Comparison of ENCODE assay signal across 8 cellular contexts in genomic region chr2:209423562-209424541, GRCh38. TPM values are rescaled to one million over a fixed set of nuclear protein-coding genes. Genes with fewer than 3 reads are reported as not detected.
A peak's percentile ranks its signal among the peaks of the same experiment; 100 is the strongest.
DNase-seq lines count a peak whose midpoint lies in the region; ATAC-seq, FAIRE-seq and TF ChIP-seq lines count a peak whose summit lies in the region.

Gene MAP2 (plus strand): TSS chr2:209424047. CDS start chr2:209653171, 229,124 bp downstream.

- CTCF ChIA-PET in activated CD8-positive, alpha-beta memory T cell treated with anti-CD3 and anti-CD28 coated beads, Interleukin-2, amount 10 ng/mL, durations not matched to agents 7 days and 5 days (lab: Charles Lee), result interaction anchor here (1.1 to 2.0 kb wide), 3 partner anchors 11 to 1028 kb away, joined by 3 to 4 read pairs (median 3); no protein-coding TSS in a partner anchor
- CTCF ChIA-PET in H1 (lab: Charles Lee; ENCODE audit: partially characterized antibody), result interaction anchor here (0.6 to 4.2 kb wide), 33 partner anchors 8 to 1017 kb away, joined by 3 to 31 read pairs (median 4); partner anchors contain the start of gene PTH2R

- peaks cover 0 to 2% (median 0%) of the 10 kb centered on the region in 7 donors for H3K9me3 Mint-ChIP-seq in CD4-positive, CD25-positive, alpha-beta regulatory T cell
- no peaks in the 10 kb centered on the region for H3K9me3 Mint-ChIP-seq in activated CD8-positive, alpha-beta memory T cell treated with anti-CD3 and anti-CD28 coated beads, Interleukin-2, amount 10 ng/mL, durations not matched to agents 7 days and 5 days (ENCODE audit: low read depth)

- H3K9me3 ChIP-seq in CD4-positive, CD25-positive, alpha-beta regulatory T cell (ENCODE audit: control insufficient read depth in 2 of 2, low read length in 2 of 2), result no peaks in the 10 kb centered on the region
- no peaks in the 10 kb centered on the region for H3K9me3 ChIP-seq in H1 (ENCODE audit: insufficient read depth in 2 of 2, low read depth in 1 of 2, low read length in 1 of 2)

- no peaks in the 10 kb centered on the region for H3K36me3 Mint-ChIP-seq in CD4-positive, CD25-positive, alpha-beta regulatory T cell
- H3K36me3 Mint-ChIP-seq in activated CD8-positive, alpha-beta memory T cell treated with anti-CD3 and anti-CD28 coated beads, Interleukin-2, amount 10 ng/mL, durations not matched to agents 7 days and 5 days, result no peaks in the 10 kb centered on the region

- H2AFZ ChIP-seq in H1 (ENCODE audit: low read length), result peak within 1 kb of the TSS; percentile 91; the same call in 1 of the 2 replicates

- TF ChIP-seq EP300 in H1 (IDR thresholded peaks at IDR 0.05; ENCODE audit: borderline replicate concordance in 1 of 2, low read depth in 2 of 2, low read length in 2 of 2), result 0 out of 3 replicates have a peak, but pooled peaks of 1 of the 2 experiments have one; percentile 26

- no peak for FAIRE-seq in H1 (lab: Jason Lieb, UNC)

- H4K8ac ChIP-seq in H1 (ENCODE audit: extremely low read depth, insufficient read depth, low read length), result peak within 1 kb of the TSS; percentile 65
- no peak within 1 kb of the TSS for H4K8ac ChIP-seq in mesendoderm (ENCODE audit: low read depth, low read length)

- no peak within 1 kb of the TSS for H2BK5ac ChIP-seq in H1 (ENCODE audit: low read depth, low read length)
- H2BK5ac ChIP-seq in mesendoderm (ENCODE audit: low read length), result no peak within 1 kb of the TSS

- H3K23ac ChIP-seq in H1 (ENCODE audit: insufficient read length), result no peak within 1 kb of the TSS
- H3K23ac ChIP-seq in mesendoderm (ENCODE audit: low read length), result no peak within 1 kb of the TSS

- DNase-seq in CD4-positive, CD25-positive, alpha-beta regulatory T cell, result peak; percentile 10 to 58 (median 21)
- DNase-seq in NCI-H748 treated with DMSO at 0.1 percent for 48 hours (lab: John Stamatoyannopoulos, UW), result peak; percentile 84
- peak; percentile 59 for DNase-seq in activated CD8-positive, alpha-beta memory T cell treated with anti-CD3 and anti-CD28 coated beads, Interleukin-2, amount 10 ng/mL, durations not matched to agents 7 days and 5 days
- DNase-seq in H1 (ENCODE audit: low read depth in 1 of 2, low spot score in 2 of 2), result peak; percentile 54 to 89
- DNase-seq in mesendoderm, result peak; percentile 89
- peak; percentile 32 for DNase-seq in stimulated activated CD8-positive, alpha-beta memory T cell treated with anti-CD3 and anti-CD28 coated beads, Interleukin-12 subunit alpha, Interleukin-12 subunit beta, amount 100 ng/mL, for 24 hours (ENCODE audit: extremely low read depth)

- no peak within 1 kb of the TSS for H2AK5ac ChIP-seq in H1 (ENCODE audit: low read depth, low read length)
- H2AK5ac ChIP-seq in mesendoderm (ENCODE audit: low read length), result no peak within 1 kb of the TSS

- H2BK15ac ChIP-seq in H1 (ENCODE audit: low read length) (no peak within 1 kb of the TSS), mesendoderm (replicated peaks; ENCODE audit: low read depth) (no peak within 1 kb of the TSS)

- H2BK120ac ChIP-seq in H1 (replicated peaks; ENCODE audit: low read depth, low read length) (no peak within 1 kb of the TSS), mesendoderm (ENCODE audit: low read depth, low read length) (no peak within 1 kb of the TSS)

- H2BK12ac ChIP-seq in H1 (ENCODE audit: low read depth, low read length), result 0 out of 2 replicates have a peak within 1 kb of the TSS, but pooled peaks have one; percentile 35

- no peak within 1 kb of the TSS for H3K27ac ChIP-seq in CD4-positive, CD25-positive, alpha-beta regulatory T cell (ENCODE audit: insufficient read depth, low read length, poor library complexity, severe bottlenecking)
- H3K27ac ChIP-seq in H1 (ENCODE audit: low read depth, low read length) (no peak within 1 kb of the TSS), mesendoderm (ENCODE audit: low read depth, low read length) (no peak within 1 kb of the TSS)

- 6% methylated on average over 32 of the region's 80 CpGs; no CpG with 5 or more reads in 1 of the 2 experiments for WGBS in H1 (ENCODE audit: extremely low coverage in 1 of 2, insufficient coverage in 1 of 2, insufficient read length in 1 of 2, insufficient replicate concordance in 2 of 2, low coverage in 1 of 2, low lambda C conversion rate in 2 of 2, missing lambda C conversion rate in 1 of 2), 2 experiments
- no CpG with 5 or more reads among the region's 80 CpGs for WGBS in mesendoderm (ENCODE audit: extremely low coverage, insufficient coverage, low lambda C conversion rate)

- H3K27ac Mint-ChIP-seq in CD4-positive, CD25-positive, alpha-beta regulatory T cell, result no peak within 1 kb of the TSS
- H3K27ac Mint-ChIP-seq in activated CD8-positive, alpha-beta memory T cell treated with anti-CD3 and anti-CD28 coated beads, Interleukin-2, amount 10 ng/mL, durations not matched to agents 7 days and 5 days, result no peak within 1 kb of the TSS

- no peak within 1 kb of the TSS for H3K14ac ChIP-seq in H1 (ENCODE audit: insufficient read length)

- peak; percentile 74 to 82 for ATAC-seq in CD4-positive, CD25-positive, alpha-beta regulatory T cell (ENCODE audit: low read depth in 2 of 2)
- ATAC-seq in GM19467 (IDR thresholded peaks at IDR 0.05; ENCODE audit: unreplicated experiment) (peak; percentile 97), HG03575 (IDR thresholded peaks at IDR 0.05; ENCODE audit: extremely low read depth, insufficient number of reproducible peaks, low FRiP score, unreplicated experiment) (peak; percentile 68)
- peak; percentile 96 for ATAC-seq in activated CD8-positive, alpha-beta memory T cell treated with anti-CD3 and anti-CD28 coated beads, Interleukin-2, amount 10 ng/mL, durations not matched to agents 7 days and 5 days

- POLR2A ChIA-PET in H1 (lab: Charles Lee; ENCODE audit: partially characterized antibody), result no interaction called here

- peaks cover 5 to 16% (median 12%) of the 10 kb centered on the region in 4 donors for H3K4me1 Mint-ChIP-seq in CD4-positive, CD25-positive, alpha-beta regulatory T cell
- peaks cover 10% of the 10 kb centered on the region for H3K4me1 Mint-ChIP-seq in activated CD8-positive, alpha-beta memory T cell treated with anti-CD3 and anti-CD28 coated beads, Interleukin-2, amount 10 ng/mL, durations not matched to agents 7 days and 5 days

- H3K4me1 ChIP-seq in CD4-positive, CD25-positive, alpha-beta regulatory T cell (ENCODE audit: control insufficient read depth, insufficient read depth, low read length, poor library complexity, severe bottlenecking), result peaks cover 5% of the 10 kb centered on the region
- H3K4me1 ChIP-seq in H1 (replicated peaks in 1 of 4; ENCODE audit: control insufficient read depth in 3 of 4, insufficient read depth in 4 of 4, low read length in 3 of 4), result peaks cover 0 to 6% (median 1%) of the 10 kb centered on the region in 4 experiments; a peak in 4 of 7 replicates
- H3K4me1 ChIP-seq in mesendoderm (ENCODE audit: control insufficient read depth, low read depth, low read length), result no peaks in the 10 kb centered on the region

- H4K5ac ChIP-seq in H1 (ENCODE audit: insufficient read length, low read depth, low read length) (no peak within 1 kb of the TSS), mesendoderm (ENCODE audit: low read length) (no peak within 1 kb of the TSS)

- peak; percentile 53 to 77 for TF ChIP-seq RAD21 in H1 (IDR thresholded peaks at IDR 0.05 in 1 of 2, conservative IDR thresholded peaks at IDR 0.05 in 1 of 2; ENCODE audit: low read depth in 2 of 2, low read length in 2 of 2)

- peak; percentile 85 to 100 (median 90) for TF ChIP-seq CTCF in H1 (IDR thresholded peaks at IDR 0.05; ENCODE audit: control extremely low read depth in 1 of 3, insufficient read depth in 1 of 3, low read depth in 1 of 3, low read length in 3 of 3)

- H3K4me2 ChIP-seq in H1 (ENCODE audit: insufficient read depth in 1 of 2, low read depth in 2 of 2, low read length in 2 of 2) (peak within 1 kb of the TSS; percentile 90 to 96), mesendoderm (ENCODE audit: low read length) (peak within 1 kb of the TSS; percentile 91)

- H3K9ac ChIP-seq in H1 (replicated peaks in 1 of 4; ENCODE audit: extremely low read depth in 1 of 4, low read depth in 3 of 4, low read length in 3 of 4) (peak within 1 kb of the TSS in 1 of 4 experiments; percentile 43; a peak in 3 of 7 replicates), mesendoderm (ENCODE audit: low read length) (peak within 1 kb of the TSS; percentile 61)

- no peak within 1 kb of the TSS for H2BK20ac ChIP-seq in H1 (ENCODE audit: low read length)

- peak within 1 kb of the TSS; percentile 80 for H4K91ac ChIP-seq in H1 (replicated peaks; ENCODE audit: insufficient read length, low read length)

- peak in 1 of 2 experiments; percentile 50; a peak in 1 of 3 replicates for TF ChIP-seq POLR2A in H1 (IDR thresholded peaks at IDR 0.05; ENCODE audit: control extremely low read depth in 1 of 2, low read depth in 2 of 2, low read length in 2 of 2)

- H3K79me2 ChIP-seq in H1 (ENCODE audit: control insufficient read depth in 1 of 2, insufficient read depth in 2 of 2, low read length in 2 of 2), result no peaks in the 10 kb centered on the region
- H3K79me2 ChIP-seq in mesendoderm (ENCODE audit: control insufficient read depth, insufficient read depth, low read length), result no peaks in the 10 kb centered on the region

- H3K4me3 Mint-ChIP-seq in CD4-positive, CD25-positive, alpha-beta regulatory T cell, result peak within 1 kb of the TSS; percentile 60 to 83 (median 67)
- H3K4me3 Mint-ChIP-seq in activated CD8-positive, alpha-beta memory T cell treated with anti-CD3 and anti-CD28 coated beads, Interleukin-2, amount 10 ng/mL, durations not matched to agents 7 days and 5 days, result peak within 1 kb of the TSS; percentile 47

- H3K23me2 ChIP-seq in H1 (ENCODE audit: low read depth, low read length), result peaks cover 5% of the 10 kb centered on the region; the same call in 1 of the 2 replicates

- H3K27me3 Mint-ChIP-seq in CD4-positive, CD25-positive, alpha-beta regulatory T cell, result peaks cover 28% of the 10 kb centered on the region
- peaks cover 27% of the 10 kb centered on the region for H3K27me3 Mint-ChIP-seq in activated CD8-positive, alpha-beta memory T cell treated with anti-CD3 and anti-CD28 coated beads, Interleukin-2, amount 10 ng/mL, durations not matched to agents 7 days and 5 days

- H3K79me1 ChIP-seq in H1 (ENCODE audit: low read depth, low read length), result no peaks in the 10 kb centered on the region
- H3K79me1 ChIP-seq in mesendoderm (ENCODE audit: low read length), result no peaks in the 10 kb centered on the region

- H3K56ac ChIP-seq in H1 (replicated peaks; ENCODE audit: insufficient read length, low read depth, low read length) (no peak within 1 kb of the TSS), mesendoderm (ENCODE audit: low read length) (peak within 1 kb of the TSS; percentile 70)

- H3K36me3 ChIP-seq in CD4-positive, CD25-positive, alpha-beta regulatory T cell (ENCODE audit: control insufficient read depth, insufficient read depth, low read length), result no peaks in the 10 kb centered on the region
- H3K36me3 ChIP-seq in H1 (ENCODE audit: control insufficient read depth in 2 of 4, insufficient read depth in 4 of 4, low read length in 3 of 4), result no peaks in the 10 kb centered on the region; a peak in 1 of 8 replicates
- no peaks in the 10 kb centered on the region for H3K36me3 ChIP-seq in mesendoderm (ENCODE audit: control insufficient read depth, insufficient read depth, low read length)

- no peak within 1 kb of the TSS for H3K4me3 ChIP-seq in CD4-positive, CD25-positive, alpha-beta regulatory T cell (ENCODE audit: low read depth, low read length)
- H3K4me3 ChIP-seq in H1 (ENCODE audit: extremely low read depth in 1 of 4, insufficient read depth in 2 of 4, low read depth in 3 of 4, low read length in 4 of 4) (peak within 1 kb of the TSS; percentile 54 to 91 (median 67)), mesendoderm (ENCODE audit: low read length) (peak within 1 kb of the TSS; percentile 33)

- H3K27me3 ChIP-seq in CD4-positive, CD25-positive, alpha-beta regulatory T cell (ENCODE audit: control insufficient read depth, insufficient read depth, low read length), result peaks cover 7% of the 10 kb centered on the region
- no peaks in the 10 kb centered on the region; a peak in 2 of 7 replicates for H3K27me3 ChIP-seq in H1 (replicated peaks in 1 of 4; ENCODE audit: control insufficient read depth in 3 of 4, extremely low read depth in 1 of 4, insufficient read depth in 3 of 4, low read length in 3 of 4)
- no peaks in the 10 kb centered on the region for H3K27me3 ChIP-seq in mesendoderm (ENCODE audit: insufficient read depth, low read length, poor library complexity)

- no peaks in the 10 kb centered on the region for H4K20me1 ChIP-seq in H1 (replicated peaks in 1 of 2; ENCODE audit: control insufficient read depth in 1 of 2, insufficient read depth in 2 of 2, low read length in 2 of 2)

- H3K4ac ChIP-seq in H1 (replicated peaks; ENCODE audit: insufficient read length, low read depth, low read length) (peak within 1 kb of the TSS; percentile 16), mesendoderm (ENCODE audit: low read depth, low read length) (no peak within 1 kb of the TSS)

- H3K18ac ChIP-seq in H1 (ENCODE audit: extremely low read depth, low read length) (no peak within 1 kb of the TSS; the same call in 1 of the 2 replicates), mesendoderm (ENCODE audit: low read length) (no peak within 1 kb of the TSS)

RNA-seq across cellular contexts. Expression of gene MAP2, which starts in this region (rescaled TPM):
- not detected for total RNA-seq in CD4-positive, CD25-positive, alpha-beta regulatory T cell
- 1 to 10 TPM in 1 of 4 donors, under 1 TPM in 1, not detected in 2; 0.16 to 1.1 TPM for polyA plus RNA-seq in CD4-positive, CD25-positive, alpha-beta regulatory T cell
- total RNA-seq in activated CD8-positive, alpha-beta memory T cell treated with anti-CD3 and anti-CD28 coated beads, Interleukin-2, amount 10 ng/mL, durations not matched to agents 7 days and 5 days, result under 1 TPM in 1 of 2 experiments, not detected in 1; 0.16 TPM
- 4.6 and 5.9 TPM in 2 replicates for total RNA-seq in H1 (2021; fragmentation: NEBNext Ultra II Directional; extraction: Animal tissue kit (Norgen Biotek cat#: 25700))
- polyA plus RNA-seq in H1 (2011; rRNA removed), result 7.2 and 9.4 TPM in 2 replicates
- polyA plus RNA-seq in H1 (2011; cell fraction: cytosol; rRNA removed), result 4.1 TPM
- polyA plus RNA-seq in H1 (2011; cell fraction: nucleus; rRNA removed), result 12.9 TPM
- 6.6 to 8.3 TPM (median 8.0 TPM) in 4 replicates for polyA plus RNA-seq in H1 (2012, experiment 1 of 2)
- 1.5 TPM for polyA plus RNA-seq in H1 (2012, experiment 2 of 2)
- polyA plus RNA-seq in H1 (2013, experiment 1 of 2), result 3.8 TPM
- polyA plus RNA-seq in H1 (2013, experiment 2 of 2), result 3.1 TPM
- 14.0 and 22.9 TPM in 2 replicates for polyA minus RNA-seq in H1 (2011; rRNA and poly(A)+ RNA removed)
- polyA minus RNA-seq in H1 (2011; cell fraction: cytosol; rRNA and poly(A)+ RNA removed), result 7.4 TPM
- polyA minus RNA-seq in H1 (2011; cell fraction: nucleus; rRNA and poly(A)+ RNA removed), result 17.3 TPM
- 0.81 TPM for polyA plus RNA-seq in mesendoderm (2013, experiment 1 of 2)
- polyA plus RNA-seq in mesendoderm (2013, experiment 2 of 2), result 1.1 TPM

Comparison
In these comparisons a context has a peak if more than half of its experiments do, and no peak if none do; other contexts are left out.
1. Peak in DNase-seq and ATAC-seq in activated CD8-positive, alpha-beta memory T cell treated with anti-CD3 and anti-CD28 coated beads, Interleukin-2, amount 10 ng/mL, durations not matched to agents 7 days and 5 days; RNA of the gene not detected or under 1 TPM.
2. DNase-seq: peak in every context shown above with its lines; median percentile 89 in mesendoderm; 84 in NCI-H748 treated with DMSO at 0.1 percent for 48 hours; 72 in H1; 59 in activated CD8-positive, alpha-beta memory T cell treated with anti-CD3 and anti-CD28 coated beads, Interleukin-2, amount 10 ng/mL, durations not matched to agents 7 days and 5 days; 32 in stimulated activated CD8-positive, alpha-beta memory T cell treated with anti-CD3 and anti-CD28 coated beads, Interleukin-12 subunit alpha, Interleukin-12 subunit beta, amount 100 ng/mL, for 24 hours; 21 in CD4-positive, CD25-positive, alpha-beta regulatory T cell.